Comparison of ENCODE assay signal across 11 cellular contexts in the genomic region with DNA sequence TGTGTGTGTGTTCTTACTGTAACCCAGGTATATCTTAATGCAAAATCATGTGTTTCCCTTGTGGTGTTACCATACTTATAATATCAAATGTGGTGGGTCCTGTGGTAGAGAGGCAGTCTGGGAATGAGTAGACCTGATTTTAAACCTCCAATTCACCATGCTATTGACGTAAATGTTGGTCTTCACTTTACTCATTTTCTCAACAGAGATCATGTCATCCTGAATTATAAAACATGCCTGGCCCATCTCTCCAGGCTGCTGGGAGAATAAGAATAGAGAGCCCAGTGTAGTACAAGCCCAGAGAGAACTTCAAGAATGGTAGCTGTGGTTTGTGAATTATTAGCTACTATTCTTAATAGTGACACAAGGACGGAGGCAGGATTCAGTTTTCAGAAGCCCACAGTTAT.
DNase-seq lines count a peak whose midpoint lies in the region; ATAC-seq and TF ChIP-seq lines count a peak whose summit lies in the region.
"Had no signal": no experiment of that assay in that cellular context is flagged by ENCODE, and none has a peak within 500 bp of the region (broad histone marks: within the 10 kb centered on the region; RNA-seq: fewer than 3 reads in every experiment).

No MANE protein-coding gene starts in this region.

- H3K27me3 ChIP-seq in ascending aorta (no peaks in the 10 kb centered on the region), H9 (ENCODE audit: insufficient read depth, low read length) (no peaks in the 10 kb centered on the region)
- H3K27me3 ChIP-seq: foreskin keratinocyte had no signal

- no peaks in the 10 kb centered on the region for H3K9me3 Mint-ChIP-seq in H9

- no peaks in the 10 kb centered on the region for H3K27me3 Mint-ChIP-seq in H9 (ENCODE audit: low read depth)

- no peaks in the 10 kb centered on the region for H3K23me2 ChIP-seq in H9 (ENCODE audit: insufficient read length, low read depth, low read length, poor library complexity, severe bottlenecking)

- H3K4me2 ChIP-seq in H9 (ENCODE audit: insufficient read depth, insufficient read length, low read length): no peak overlapping the region

- no peak overlapping the region for H3K23ac ChIP-seq in H9 (ENCODE audit: insufficient read length, low read depth, low read length)

- no peak overlapping the region for H2BK12ac ChIP-seq in H9 (ENCODE audit: insufficient read length, low read depth, low read length)

- no peak overlapping the region for H3K4me3 ChIP-seq in GM12864 (ENCODE audit: low read depth, low read length)
- H3K4me3 ChIP-seq in ascending aorta: no peak overlapping the region

- ATAC-seq in GM19397 (IDR thresholded peaks at IDR 0.05; ENCODE audit: unreplicated experiment): peak; percentile 67
- peak; percentile 52 for ATAC-seq in HG03066 (IDR thresholded peaks at IDR 0.05; ENCODE audit: low read depth, unreplicated experiment)
- ATAC-seq: foreskin keratinocyte had no signal

- no peak overlapping the region for H3T11ph ChIP-seq in H9 (ENCODE audit: low read length)

- H3K9ac ChIP-seq in H9 (ENCODE audit: extremely low read depth, insufficient read length, low read length): no peak overlapping the region

- DNase-seq in GM12864 (ENCODE audit: low read depth) (peak; percentile 43), ascending aorta (ENCODE audit: low spot score in 2 of 2) (no peak), substantia nigra (lab: John Stamatoyannopoulos, UW) (no peak), SKM-1 (lab: John Stamatoyannopoulos, UW; ENCODE audit: unreplicated experiment) (no peak), H9 (no peak)
- no peak for DNase-seq in stimulated activated CD4-positive, alpha-beta T cell treated with anti-CD3 and anti-CD28 coated beads, Interleukin-15, amount 100 ng/mL, for 24 hours
- DNase-seq: anterior cingulate cortex, foreskin keratinocyte, NCI-H1694 had no signal

- no peak overlapping the region for H2BK15ac ChIP-seq in H9 (ENCODE audit: low read depth, low read length)

- H2AK5ac ChIP-seq in H9 (ENCODE audit: insufficient read length, low read length): no peak overlapping the region

- H3K79me1 ChIP-seq in H9 (ENCODE audit: insufficient read depth, low read depth, low read length, poor library complexity, severe bottlenecking): peaks cover 2% of the 10 kb centered on the region

- no peak overlapping the region for H2AFZ ChIP-seq in H9 (ENCODE audit: low read length)

- peaks cover 0 to 5% of the 10 kb centered on the region in 2 donors for H3K36me3 ChIP-seq in ascending aorta

- H3K4me1 ChIP-seq in ascending aorta (peaks cover 0 to 44% of the 10 kb centered on the region in 2 donors), H9 (ENCODE audit: insufficient read depth, low read length) (no peaks in the 10 kb centered on the region)

- H3K4me1 Mint-ChIP-seq in H9: peaks cover 18% of the 10 kb centered on the region in 2 experiments

- H3K18ac ChIP-seq in H9 (ENCODE audit: insufficient read length, low read depth, low read length): no peak overlapping the region

- no peak overlapping the region for H2BK20ac ChIP-seq in H9 (ENCODE audit: low read depth, low read length, poor library complexity, severe bottlenecking)

- H3K27ac ChIP-seq in ascending aorta (peak overlapping the region; percentile 2 to 45), substantia nigra (ENCODE audit: low read depth, low read length, poor library complexity, severe bottlenecking) (no peak overlapping the region), H9 (ENCODE audit: insufficient read length, low read depth, low read length) (no peak overlapping the region)
- H3K27ac ChIP-seq: foreskin keratinocyte had no signal

- H2BK5ac ChIP-seq in H9 (ENCODE audit: insufficient read length, low read length): no peak overlapping the region

- H4K20me1 ChIP-seq in H9 (ENCODE audit: control insufficient read depth, insufficient read depth, insufficient read length): no peaks in the 10 kb centered on the region

- no peak overlapping the region for H3K14ac ChIP-seq in H9 (ENCODE audit: insufficient read depth, low read length)

- H3K9me3 ChIP-seq in ascending aorta: no peaks in the 10 kb centered on the region
- H3K9me3 ChIP-seq in H9 (ENCODE audit: control insufficient read depth, low read depth, low read length): no peaks in the 10 kb centered on the region

- no peak overlapping the region for H3K4ac ChIP-seq in H9 (ENCODE audit: low read depth, low read length)

- H3K27ac Mint-ChIP-seq in H9: peak overlapping the region in 1 of 3 experiments; percentile 83; a peak in 2 of 7 replicates

- no peak overlapping the region for H2BK120ac ChIP-seq in H9 (ENCODE audit: low read depth, low read length, poor library complexity, severe bottlenecking)

- WGBS in H9 (ENCODE audit: extremely low coverage, insufficient read length, low lambda C conversion rate): no CpG with 5 or more reads among the region's 2 CpGs

- no peak for TF ChIP-seq CTCF in GM12864 (IDR thresholded peaks at IDR 0.05; ENCODE audit: low read depth, low read length, missing control alignments)
- no peak for TF ChIP-seq CTCF in ascending aorta (IDR thresholded peaks at IDR 0.05)
- TF ChIP-seq CTCF in H9 (conservative IDR thresholded peaks at IDR 0.05): no peak

- peaks cover 3% of the 10 kb centered on the region; the same call in 1 of the 2 replicates for H3K79me2 ChIP-seq in H9 (ENCODE audit: insufficient read depth, low read length)

- no peak overlapping the region for H4K8ac ChIP-seq in H9 (replicated peaks; ENCODE audit: insufficient read length, low read depth, low read length)

- no peak overlapping the region for H4K91ac ChIP-seq in H9 (ENCODE audit: insufficient read length, low read depth, low read length)

- H4K5ac ChIP-seq in H9 (ENCODE audit: insufficient read length, low read depth, low read length): no peak overlapping the region

- no peaks in the 10 kb centered on the region for H3K36me3 Mint-ChIP-seq in H9 (ENCODE audit: insufficient read depth in 1 of 3, low read depth in 3 of 3)

- no peak overlapping the region for H3K56ac ChIP-seq in H9 (ENCODE audit: insufficient read length, low read depth, low read length)

- H3K4me3 Mint-ChIP-seq in H9: no peak overlapping the region

- intact Hi-C loops in ascending aorta (cut with DNase I): no loop called here

Comparison
In these comparisons a context has a peak if more than half of its experiments do, and no peak if none do; other contexts are left out.
1. H3K27ac ChIP-seq: peak in ascending aorta (2 of 2); none in substantia nigra (single experiment) and H9 (single experiment).